In the genomic region with DNA sequence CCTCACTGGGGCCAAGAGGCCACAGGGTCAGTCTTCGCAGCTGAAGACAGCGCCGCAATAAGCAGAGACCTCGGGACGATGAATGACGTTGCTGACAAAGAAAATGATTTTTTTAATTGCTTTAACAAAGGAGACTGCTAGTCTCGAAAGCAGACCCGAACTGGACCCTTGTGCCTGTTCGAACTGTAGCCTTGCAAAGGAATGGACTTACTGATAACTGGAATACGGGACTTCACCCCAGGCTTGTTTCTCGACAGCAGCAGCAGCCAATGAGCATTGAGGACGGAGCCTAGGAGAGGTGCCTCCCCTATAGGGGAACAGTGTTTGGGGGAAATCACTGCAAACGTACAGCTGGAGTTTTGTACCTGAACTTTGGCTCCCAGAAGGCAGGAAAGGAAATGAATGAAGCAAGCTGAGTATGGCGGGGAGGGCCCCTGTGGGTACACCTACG, we compare ENCODE assay signal across 1 cellular context.
TF ChIP-seq lines count a peak whose summit lies in the region.

No MANE protein-coding gene starts in this region.

TF ChIP-seq in HepG2, 621 proteins besides CTCF, POLR2A, EP300 and RAD21 (continued from another document and continues in another):
- TF ChIP-seq, protein P1, sequence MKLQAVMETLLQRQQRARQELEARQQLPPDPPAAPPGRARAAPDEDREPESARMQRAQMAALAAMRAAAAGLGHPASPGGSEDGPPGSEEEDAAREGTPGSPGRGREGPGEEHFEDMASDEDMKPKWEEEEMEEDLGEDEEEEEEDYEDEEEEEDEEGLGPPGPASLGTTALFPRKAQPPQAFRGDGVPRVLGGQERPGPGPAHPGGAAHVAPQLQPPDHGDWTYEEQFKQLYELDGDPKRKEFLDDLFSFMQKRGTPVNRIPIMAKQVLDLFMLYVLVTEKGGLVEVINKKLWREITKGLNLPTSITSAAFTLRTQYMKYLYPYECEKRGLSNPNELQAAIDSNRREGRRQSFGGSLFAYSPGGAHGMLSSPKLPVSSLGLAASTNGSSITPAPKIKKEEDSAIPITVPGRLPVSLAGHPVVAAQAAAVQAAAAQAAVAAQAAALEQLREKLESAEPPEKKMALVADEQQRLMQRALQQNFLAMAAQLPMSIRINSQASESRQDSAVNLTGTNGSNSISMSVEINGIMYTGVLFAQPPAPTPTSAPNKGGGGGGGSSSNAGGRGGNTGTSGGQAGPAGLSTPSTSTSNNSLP (IDR thresholded peaks at IDR 0.05; ENCODE audit: low read depth, low read length) = peak; percentile 45; the same call in 1 of the 2 replicates
- TF ChIP-seq GATA4 (IDR thresholded peaks at IDR 0.05; ENCODE audit: borderline replicate concordance, low read depth) (peak; percentile 84; the same call in 1 of the 2 replicates), HMG20B (CRISPR knock-in tag; conservative IDR thresholded peaks at IDR 0.05) (peak; percentile 100), DR1 (CRISPR knock-in tag; IDR thresholded peaks at IDR 0.05) (no peak), SKI (IDR thresholded peaks at IDR 0.05; ENCODE audit: partially characterized antibody) (peak; percentile 39), HOXD1 (CRISPR knock-in tag; IDR thresholded peaks at IDR 0.05) (no peak), ZNF33A (CRISPR knock-in tag; IDR thresholded peaks at IDR 0.05; ENCODE audit: borderline replicate concordance) (no peak), POLR2AphosphoS2 (IDR thresholded peaks at IDR 0.05; ENCODE audit: low read depth, low read length) (peak; percentile 66; the same call in 1 of the 2 replicates), ZNF563 (CRISPR knock-in tag; IDR thresholded peaks at IDR 0.05) (no peak), KDM1A (CRISPR knock-in tag; IDR thresholded peaks at IDR 0.05) (peak; percentile 87), HIVEP1 (CRISPR knock-in tag; IDR thresholded peaks at IDR 0.05) (peak; percentile 65; the same call in 1 of the 2 replicates), SP4 (CRISPR knock-in tag; IDR thresholded peaks at IDR 0.05) (peak; percentile 49), NCOA2 (CRISPR knock-in tag; IDR thresholded peaks at IDR 0.05) (peak; percentile 69), ELF1 (CRISPR knock-in tag; IDR thresholded peaks at IDR 0.05) (peak; percentile 59; the same call in 1 of the 2 replicates), MBD4 (IDR thresholded peaks at IDR 0.05; ENCODE audit: borderline replicate concordance, low read length) (no peak), SALL2 (CRISPR knock-in tag; IDR thresholded peaks at IDR 0.05) (no peak; the same call in 1 of the 2 replicates), MYC (CRISPR knock-in tag; IDR thresholded peaks at IDR 0.05; ENCODE audit: borderline replicate concordance) (no peak), KLF6 (CRISPR knock-in tag; IDR thresholded peaks at IDR 0.05) (peak; percentile 62; the same call in 1 of the 2 replicates)
- TF ChIP-seq, protein P2, sequence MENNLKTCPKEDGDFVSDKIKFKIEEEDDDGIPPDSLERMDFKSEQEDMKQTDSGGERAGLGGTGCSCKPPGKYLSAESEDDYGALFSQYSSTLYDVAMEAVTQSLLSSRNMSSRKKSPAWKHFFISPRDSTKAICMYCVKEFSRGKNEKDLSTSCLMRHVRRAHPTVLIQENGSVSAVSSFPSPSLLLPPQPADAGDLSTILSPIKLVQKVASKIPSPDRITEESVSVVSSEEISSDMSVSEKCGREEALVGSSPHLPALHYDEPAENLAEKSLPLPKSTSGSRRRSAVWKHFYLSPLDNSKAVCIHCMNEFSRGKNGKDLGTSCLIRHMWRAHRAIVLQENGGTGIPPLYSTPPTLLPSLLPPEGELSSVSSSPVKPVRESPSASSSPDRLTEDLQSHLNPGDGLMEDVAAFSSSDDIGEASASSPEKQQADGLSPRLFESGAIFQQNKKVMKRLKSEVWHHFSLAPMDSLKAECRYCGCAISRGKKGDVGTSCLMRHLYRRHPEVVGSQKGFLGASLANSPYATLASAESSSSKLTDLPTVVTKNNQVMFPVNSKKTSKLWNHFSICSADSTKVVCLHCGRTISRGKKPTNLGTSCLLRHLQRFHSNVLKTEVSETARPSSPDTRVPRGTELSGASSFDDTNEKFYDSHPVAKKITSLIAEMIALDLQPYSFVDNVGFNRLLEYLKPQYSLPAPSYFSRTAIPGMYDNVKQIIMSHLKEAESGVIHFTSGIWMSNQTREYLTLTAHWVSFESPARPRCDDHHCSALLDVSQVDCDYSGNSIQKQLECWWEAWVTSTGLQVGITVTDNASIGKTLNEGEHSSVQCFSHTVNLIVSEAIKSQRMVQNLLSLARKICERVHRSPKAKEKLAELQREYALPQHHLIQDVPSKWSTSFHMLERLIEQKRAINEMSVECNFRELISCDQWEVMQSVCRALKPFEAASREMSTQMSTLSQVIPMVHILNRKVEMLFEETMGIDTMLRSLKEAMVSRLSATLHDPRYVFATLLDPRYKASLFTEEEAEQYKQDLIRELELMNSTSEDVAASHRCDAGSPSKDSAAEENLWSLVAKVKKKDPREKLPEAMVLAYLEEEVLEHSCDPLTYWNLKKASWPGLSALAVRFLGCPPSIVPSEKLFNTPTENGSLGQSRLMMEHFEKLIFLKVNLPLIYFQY (CRISPR knock-in tag; IDR thresholded peaks at IDR 0.05; ENCODE audit: borderline replicate concordance) = peak; percentile 51; the same call in 1 of the 2 replicates
- TF ChIP-seq, protein P3, sequence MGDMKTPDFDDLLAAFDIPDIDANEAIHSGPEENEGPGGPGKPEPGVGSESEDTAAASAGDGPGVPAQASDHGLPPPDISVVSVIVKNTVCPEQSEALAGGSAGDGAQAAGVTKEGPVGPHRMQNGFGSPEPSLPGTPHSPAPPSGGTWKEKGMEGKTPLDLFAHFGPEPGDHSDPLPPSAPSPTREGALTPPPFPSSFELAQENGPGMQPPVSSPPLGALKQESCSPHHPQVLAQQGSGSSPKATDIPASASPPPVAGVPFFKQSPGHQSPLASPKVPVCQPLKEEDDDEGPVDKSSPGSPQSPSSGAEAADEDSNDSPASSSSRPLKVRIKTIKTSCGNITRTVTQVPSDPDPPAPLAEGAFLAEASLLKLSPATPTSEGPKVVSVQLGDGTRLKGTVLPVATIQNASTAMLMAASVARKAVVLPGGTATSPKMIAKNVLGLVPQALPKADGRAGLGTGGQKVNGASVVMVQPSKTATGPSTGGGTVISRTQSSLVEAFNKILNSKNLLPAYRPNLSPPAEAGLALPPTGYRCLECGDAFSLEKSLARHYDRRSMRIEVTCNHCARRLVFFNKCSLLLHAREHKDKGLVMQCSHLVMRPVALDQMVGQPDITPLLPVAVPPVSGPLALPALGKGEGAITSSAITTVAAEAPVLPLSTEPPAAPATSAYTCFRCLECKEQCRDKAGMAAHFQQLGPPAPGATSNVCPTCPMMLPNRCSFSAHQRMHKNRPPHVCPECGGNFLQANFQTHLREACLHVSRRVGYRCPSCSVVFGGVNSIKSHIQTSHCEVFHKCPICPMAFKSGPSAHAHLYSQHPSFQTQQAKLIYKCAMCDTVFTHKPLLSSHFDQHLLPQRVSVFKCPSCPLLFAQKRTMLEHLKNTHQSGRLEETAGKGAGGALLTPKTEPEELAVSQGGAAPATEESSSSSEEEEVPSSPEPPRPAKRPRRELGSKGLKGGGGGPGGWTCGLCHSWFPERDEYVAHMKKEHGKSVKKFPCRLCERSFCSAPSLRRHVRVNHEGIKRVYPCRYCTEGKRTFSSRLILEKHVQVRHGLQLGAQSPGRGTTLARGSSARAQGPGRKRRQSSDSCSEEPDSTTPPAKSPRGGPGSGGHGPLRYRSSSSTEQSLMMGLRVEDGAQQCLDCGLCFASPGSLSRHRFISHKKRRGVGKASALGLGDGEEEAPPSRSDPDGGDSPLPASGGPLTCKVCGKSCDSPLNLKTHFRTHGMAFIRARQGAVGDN (CRISPR knock-in tag; IDR thresholded peaks at IDR 0.05) = no peak
- TF ChIP-seq, protein P4, sequence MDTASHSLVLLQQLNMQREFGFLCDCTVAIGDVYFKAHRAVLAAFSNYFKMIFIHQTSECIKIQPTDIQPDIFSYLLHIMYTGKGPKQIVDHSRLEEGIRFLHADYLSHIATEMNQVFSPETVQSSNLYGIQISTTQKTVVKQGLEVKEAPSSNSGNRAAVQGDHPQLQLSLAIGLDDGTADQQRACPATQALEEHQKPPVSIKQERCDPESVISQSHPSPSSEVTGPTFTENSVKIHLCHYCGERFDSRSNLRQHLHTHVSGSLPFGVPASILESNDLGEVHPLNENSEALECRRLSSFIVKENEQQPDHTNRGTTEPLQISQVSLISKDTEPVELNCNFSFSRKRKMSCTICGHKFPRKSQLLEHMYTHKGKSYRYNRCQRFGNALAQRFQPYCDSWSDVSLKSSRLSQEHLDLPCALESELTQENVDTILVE (CRISPR knock-in tag; IDR thresholded peaks at IDR 0.05) = peak; percentile 76; the same call in 1 of the 2 replicates
- TF ChIP-seq, protein P5, sequence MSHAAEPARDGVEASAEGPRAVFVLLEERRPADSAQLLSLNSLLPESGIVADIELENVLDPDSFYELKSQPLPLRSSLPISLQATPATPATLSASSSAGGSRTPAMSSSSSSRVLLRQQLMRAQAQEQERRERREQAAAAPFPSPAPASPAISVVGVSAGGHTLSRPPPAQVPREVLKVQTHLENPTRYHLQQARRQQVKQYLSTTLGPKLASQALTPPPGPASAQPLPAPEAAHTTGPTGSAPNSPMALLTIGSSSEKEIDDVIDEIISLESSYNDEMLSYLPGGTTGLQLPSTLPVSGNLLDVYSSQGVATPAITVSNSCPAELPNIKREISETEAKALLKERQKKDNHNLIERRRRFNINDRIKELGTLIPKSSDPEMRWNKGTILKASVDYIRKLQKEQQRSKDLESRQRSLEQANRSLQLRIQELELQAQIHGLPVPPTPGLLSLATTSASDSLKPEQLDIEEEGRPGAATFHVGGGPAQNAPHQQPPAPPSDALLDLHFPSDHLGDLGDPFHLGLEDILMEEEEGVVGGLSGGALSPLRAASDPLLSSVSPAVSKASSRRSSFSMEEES (CRISPR knock-in tag; IDR thresholded peaks at IDR 0.05) = 0 out of 2 replicates have a peak, but pooled peaks have one; percentile 33
- TF ChIP-seq, protein P6, sequence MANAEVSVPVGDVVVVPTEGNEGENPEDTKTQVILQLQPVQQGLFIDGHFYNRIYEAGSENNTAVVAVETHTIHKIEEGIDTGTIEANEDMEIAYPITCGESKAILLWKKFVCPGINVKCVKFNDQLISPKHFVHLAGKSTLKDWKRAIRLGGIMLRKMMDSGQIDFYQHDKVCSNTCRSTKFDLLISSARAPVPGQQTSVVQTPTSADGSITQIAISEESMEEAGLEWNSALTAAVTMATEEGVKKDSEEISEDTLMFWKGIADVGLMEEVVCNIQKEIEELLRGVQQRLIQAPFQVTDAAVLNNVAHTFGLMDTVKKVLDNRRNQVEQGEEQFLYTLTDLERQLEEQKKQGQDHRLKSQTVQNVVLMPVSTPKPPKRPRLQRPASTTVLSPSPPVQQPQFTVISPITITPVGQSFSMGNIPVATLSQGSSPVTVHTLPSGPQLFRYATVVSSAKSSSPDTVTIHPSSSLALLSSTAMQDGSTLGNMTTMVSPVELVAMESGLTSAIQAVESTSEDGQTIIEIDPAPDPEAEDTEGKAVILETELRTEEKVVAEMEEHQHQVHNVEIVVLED (CRISPR knock-in tag; IDR thresholded peaks at IDR 0.05; ENCODE audit: borderline replicate concordance) = peak; percentile 66; the same call in 1 of the 2 replicates
- TF ChIP-seq, protein P7, sequence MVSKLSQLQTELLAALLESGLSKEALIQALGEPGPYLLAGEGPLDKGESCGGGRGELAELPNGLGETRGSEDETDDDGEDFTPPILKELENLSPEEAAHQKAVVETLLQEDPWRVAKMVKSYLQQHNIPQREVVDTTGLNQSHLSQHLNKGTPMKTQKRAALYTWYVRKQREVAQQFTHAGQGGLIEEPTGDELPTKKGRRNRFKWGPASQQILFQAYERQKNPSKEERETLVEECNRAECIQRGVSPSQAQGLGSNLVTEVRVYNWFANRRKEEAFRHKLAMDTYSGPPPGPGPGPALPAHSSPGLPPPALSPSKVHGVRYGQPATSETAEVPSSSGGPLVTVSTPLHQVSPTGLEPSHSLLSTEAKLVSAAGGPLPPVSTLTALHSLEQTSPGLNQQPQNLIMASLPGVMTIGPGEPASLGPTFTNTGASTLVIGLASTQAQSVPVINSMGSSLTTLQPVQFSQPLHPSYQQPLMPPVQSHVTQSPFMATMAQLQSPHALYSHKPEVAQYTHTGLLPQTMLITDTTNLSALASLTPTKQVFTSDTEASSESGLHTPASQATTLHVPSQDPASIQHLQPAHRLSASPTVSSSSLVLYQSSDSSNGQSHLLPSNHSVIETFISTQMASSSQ (IDR thresholded peaks at IDR 0.05; ENCODE audit: low read depth) = 0 out of 2 replicates have a peak, but pooled peaks have one; percentile 58
- TF ChIP-seq, protein P7 (CRISPR knock-in tag; IDR thresholded peaks at IDR 0.05; ENCODE audit: borderline replicate concordance) = no peak; the same call in 1 of the 2 replicates
- TF ChIP-seq, protein P8, sequence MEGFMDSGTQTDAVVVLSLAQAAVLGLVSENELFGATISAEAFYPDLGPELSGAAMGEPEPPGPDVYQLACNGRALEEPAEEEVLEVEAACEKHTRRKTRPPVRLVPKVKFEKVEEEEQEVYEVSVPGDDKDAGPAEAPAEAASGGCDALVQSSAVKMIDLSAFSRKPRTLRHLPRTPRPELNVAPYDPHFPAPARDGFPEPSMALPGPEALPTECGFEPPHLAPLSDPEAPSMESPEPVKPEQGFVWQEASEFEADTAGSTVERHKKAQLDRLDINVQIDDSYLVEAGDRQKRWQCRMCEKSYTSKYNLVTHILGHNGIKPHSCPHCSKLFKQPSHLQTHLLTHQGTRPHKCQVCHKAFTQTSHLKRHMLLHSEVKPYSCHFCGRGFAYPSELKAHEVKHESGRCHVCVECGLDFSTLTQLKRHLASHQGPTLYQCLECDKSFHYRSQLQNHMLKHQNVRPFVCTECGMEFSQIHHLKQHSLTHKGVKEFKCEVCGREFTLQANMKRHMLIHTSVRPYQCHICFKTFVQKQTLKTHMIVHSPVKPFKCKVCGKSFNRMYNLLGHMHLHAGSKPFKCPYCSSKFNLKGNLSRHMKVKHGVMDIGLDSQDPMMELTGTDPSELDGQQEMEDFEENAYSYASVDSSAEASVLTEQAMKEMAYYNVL (CRISPR knock-in tag; IDR thresholded peaks at IDR 0.05; ENCODE audit: borderline replicate concordance) = 0 out of 2 replicates have a peak, but pooled peaks have one; percentile 32
- TF ChIP-seq, protein P9, sequence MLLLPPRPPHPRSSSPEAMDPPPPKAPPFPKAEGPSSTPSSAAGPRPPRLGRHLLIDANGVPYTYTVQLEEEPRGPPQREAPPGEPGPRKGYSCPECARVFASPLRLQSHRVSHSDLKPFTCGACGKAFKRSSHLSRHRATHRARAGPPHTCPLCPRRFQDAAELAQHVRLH (CRISPR knock-in tag; IDR thresholded peaks at IDR 0.05; ENCODE audit: borderline replicate concordance, low read depth) = peak; percentile 69; the same call in 1 of the 2 replicates
